ENCODE assay signal across 14 cellular contexts in genomic region chr10:7826971-7827370, GRCh38. TPM values are rescaled to one million over a fixed set of nuclear protein-coding genes. Genes with fewer than 3 reads are reported as not detected.
A peak's percentile ranks its signal among the peaks of the same experiment; 100 is the strongest.
DNase-seq lines count a peak whose midpoint lies in the region; TF ChIP-seq lines count a peak whose summit lies in the region.
"Had no signal": no experiment of that assay in that cellular context is flagged by ENCODE, and none has a peak within 500 bp of the region (broad histone marks: within the 10 kb centered on the region; RNA-seq: fewer than 3 reads in every experiment).

No MANE protein-coding gene starts in this region.

- H3K9me3 Mint-ChIP-seq in Caco-2 (ENCODE audit: unreplicated experiment): no peaks in the 10 kb centered on the region
- H3K9me3 Mint-ChIP-seq: activated T-helper 1 cell treated with anti-CD3 and anti-CD28 coated beads, Interleukin-12 subunit alpha, Interleukin-12 subunit beta, Interleukin-2, Interleukin-4 antibody, amounts not matched to agents 30 ng/mL and 10 ng/mL and 1 ng/mL, durations not matched to agents 14 hours and 24 hours and 36 hours; IgD-negative memory B cell; T-helper 2 cell treated with Interferon-gamma antibody and Interleukin-4, amounts not matched to agents 5 μg/mL and 100 μg/mL, for 36 hours had no signal

- POLR2A ChIA-PET in Caco-2 (lab: Charles Lee): no interaction called here

- H2BK120ac ChIP-seq in mesenchymal stem cell (ENCODE audit: low read depth, low read length) (no peak overlapping the region), neuronal stem cell (ENCODE audit: low read depth, low read length) (no peak overlapping the region)

- H3K9me3 ChIP-seq in Caco-2 (no peaks in the 10 kb centered on the region), mesenchymal stem cell (ENCODE audit: control insufficient read depth, low read length) (no peaks in the 10 kb centered on the region), neuronal stem cell (replicated peaks in 1 of 2; ENCODE audit: control insufficient read depth in 2 of 2, insufficient read depth in 1 of 2, low read depth in 1 of 2, low read length in 2 of 2) (no peaks in the 10 kb centered on the region)

- H3K4ac ChIP-seq in mesenchymal stem cell (ENCODE audit: low read depth in 1 of 2, low read length in 2 of 2) (no peak overlapping the region), neuronal stem cell (ENCODE audit: low read length) (no peak overlapping the region)

- H3K36me3 ChIP-seq in Caco-2 (ENCODE audit: control insufficient read depth, insufficient read depth, low read length) (peaks cover 2% of the 10 kb centered on the region), brain microvascular endothelial cell (replicated peaks) (no peaks in the 10 kb centered on the region), mesenchymal stem cell (ENCODE audit: control insufficient read depth in 1 of 2, insufficient read depth in 2 of 2, low read depth in 1 of 2, low read length in 2 of 2) (peaks cover 0 to 26% of the 10 kb centered on the region in 2 experiments), neuronal stem cell (replicated peaks in 1 of 2; ENCODE audit: control insufficient read depth in 2 of 2, insufficient read depth in 2 of 2, low read length in 2 of 2) (peaks cover 5 to 60% of the 10 kb centered on the region in 2 donors)

- CTCF ChIA-PET in Caco-2 (lab: Charles Lee): no interaction called here

- H2AK5ac ChIP-seq in mesenchymal stem cell (ENCODE audit: low read length, severe bottlenecking): no peak overlapping the region
- no peak overlapping the region for H2AK5ac ChIP-seq in neuronal stem cell (ENCODE audit: low read depth, low read length)

- intact Hi-C loops in Caco-2 (cut with micrococcal nuclease; ENCODE audit: unreplicated experiment): no loop called here

- H2BK5ac ChIP-seq in mesenchymal stem cell (ENCODE audit: low read depth, low read length, poor library complexity, severe bottlenecking): no peak overlapping the region
- no peak overlapping the region for H2BK5ac ChIP-seq in neuronal stem cell (ENCODE audit: low read length)

- no peak overlapping the region for H2BK15ac ChIP-seq in mesenchymal stem cell (ENCODE audit: low read depth, poor library complexity, severe bottlenecking)
- H2BK15ac ChIP-seq in neuronal stem cell (ENCODE audit: low read length): no peak overlapping the region

- TF ChIP-seq CTCF in Caco-2 (IDR thresholded peaks at IDR 0.05; ENCODE audit: insufficient read depth in 1 of 2, low read depth in 1 of 2, low read length in 1 of 2, severe bottlenecking in 1 of 2, unreplicated experiment in 1 of 2): peak; percentile 19 to 33
- peak; percentile 68 for TF ChIP-seq CTCF in brain microvascular endothelial cell (IDR thresholded peaks at IDR 0.05; ENCODE audit: low read depth, low read length, missing control alignments)

- peak overlapping the region; percentile 80 for H3K27ac Mint-ChIP-seq in Caco-2 (ENCODE audit: unreplicated experiment)
- H3K27ac Mint-ChIP-seq: activated T-helper 1 cell treated with anti-CD3 and anti-CD28 coated beads, Interleukin-12 subunit alpha, Interleukin-12 subunit beta, Interleukin-2, Interleukin-4 antibody, amounts not matched to agents 30 ng/mL and 10 ng/mL and 1 ng/mL, durations not matched to agents 14 hours and 24 hours and 36 hours; IgD-negative memory B cell; T-helper 2 cell treated with Interferon-gamma antibody and Interleukin-4, amounts not matched to agents 5 μg/mL and 100 μg/mL, for 36 hours had no signal

- H3K27me3 Mint-ChIP-seq in Caco-2 (ENCODE audit: insufficient read depth, unreplicated experiment): no peaks in the 10 kb centered on the region
- H3K27me3 Mint-ChIP-seq: IgD-negative memory B cell had no signal

- no peak overlapping the region for H4K8ac ChIP-seq in mesenchymal stem cell (ENCODE audit: low read length)
- no peak overlapping the region for H4K8ac ChIP-seq in neuronal stem cell (ENCODE audit: low read depth, low read length)

- BruUV-seq in Caco-2 (replicated peaks; lab: Mats Ljungman, UMichigan): no TSS peak

- DNase-seq in Caco-2: peak; percentile 52 to 62
- DNase-seq in HK-2 (ENCODE audit: unreplicated experiment): peak; percentile 28
- peak; percentile 73 for DNase-seq in brain microvascular endothelial cell
- peak; percentile 81 for DNase-seq in mesenchymal stem cell
- DNase-seq in Ammon's horn (ENCODE audit: low spot score): no peak
- no peak for DNase-seq in GF-D8 (lab: John Stamatoyannopoulos, UW)
- no peak for DNase-seq in neuronal stem cell (ENCODE audit: low spot score)
- no peak for DNase-seq in KG1 (lab: John Stamatoyannopoulos, UW)
- DNase-seq: effector CD8-positive, alpha-beta T cell; left cardiac atrium; NCI-H748 treated with DMSO at 0.1 percent for 48 hours had no signal

- H3K23ac ChIP-seq in mesenchymal stem cell (ENCODE audit: low read length in 2 of 2) (no peak overlapping the region), neuronal stem cell (ENCODE audit: low read depth, low read length, poor library complexity) (no peak overlapping the region)

- WGBS in mesenchymal stem cell: 35% methylated on average over 1 of the region's 4 CpGs
- WGBS in neuronal stem cell (ENCODE audit: extremely low coverage in 2 of 2, insufficient read length in 2 of 2, insufficient replicate concordance in 1 of 2), 2 donors: no CpG with 5 or more reads among the region's 4 CpGs

- H3K27me3 ChIP-seq in Caco-2 (replicated peaks; ENCODE audit: control insufficient read depth, insufficient read depth, low read length): no peaks in the 10 kb centered on the region
- no peaks in the 10 kb centered on the region for H3K27me3 ChIP-seq in brain microvascular endothelial cell (replicated peaks)
- H3K27me3 ChIP-seq in mesenchymal stem cell (ENCODE audit: control insufficient read depth in 1 of 2, insufficient read depth in 1 of 2, low read length in 2 of 2): no peaks in the 10 kb centered on the region
- H3K27me3 ChIP-seq in neuronal stem cell (ENCODE audit: control insufficient read depth in 3 of 3, insufficient read depth in 3 of 3, low read depth in 1 of 3, low read length in 3 of 3): no peaks in the 10 kb centered on the region

- H3K4me3 Mint-ChIP-seq in Caco-2 (ENCODE audit: unreplicated experiment): no peak overlapping the region
- H3K4me3 Mint-ChIP-seq: activated T-helper 1 cell treated with anti-CD3 and anti-CD28 coated beads, Interleukin-12 subunit alpha, Interleukin-12 subunit beta, Interleukin-2, Interleukin-4 antibody, amounts not matched to agents 30 ng/mL and 10 ng/mL and 1 ng/mL, durations not matched to agents 14 hours and 24 hours and 36 hours; T-helper 2 cell treated with Interferon-gamma antibody and Interleukin-4, amounts not matched to agents 5 μg/mL and 100 μg/mL, for 36 hours had no signal

- H2AFZ ChIP-seq in mesenchymal stem cell (ENCODE audit: low read depth, low read length) (no peak overlapping the region), neuronal stem cell (ENCODE audit: low read length) (no peak overlapping the region)

- H3K18ac ChIP-seq in mesenchymal stem cell (ENCODE audit: low read depth in 1 of 2, low read length in 2 of 2) (no peak overlapping the region), neuronal stem cell (ENCODE audit: low read length) (no peak overlapping the region)

- H2BK12ac ChIP-seq in mesenchymal stem cell (ENCODE audit: low read length in 2 of 2): no peak overlapping the region
- no peak overlapping the region for H2BK12ac ChIP-seq in neuronal stem cell (ENCODE audit: low read length)

- peaks cover 26% of the 10 kb centered on the region for H3K79me1 ChIP-seq in mesenchymal stem cell (replicated peaks; ENCODE audit: low read length, poor library complexity, severe bottlenecking)
- H3K79me1 ChIP-seq in neuronal stem cell (ENCODE audit: low read depth, low read length): peaks cover 8% of the 10 kb centered on the region

- in situ Hi-C loops in brain microvascular endothelial cell (cut with HindIII; ENCODE audit: low pct_ligation_motif_present, low sequenced_read_pairs): no loop called here

- H3K4me3 ChIP-seq in Caco-2 (ENCODE audit: low read depth, low read length) (no peak overlapping the region), brain microvascular endothelial cell (ENCODE audit: low read depth, low read length) (no peak overlapping the region), mesenchymal stem cell (ENCODE audit: insufficient read depth in 1 of 2, low read depth in 1 of 2, low read length in 2 of 2) (no peak overlapping the region), neuronal stem cell (ENCODE audit: low read length in 2 of 2) (no peak overlapping the region)

- H3K4me1 ChIP-seq in Caco-2: no peaks in the 10 kb centered on the region
- no peaks in the 10 kb centered on the region for H3K4me1 ChIP-seq in mesenchymal stem cell (ENCODE audit: control insufficient read depth, insufficient read depth, low read depth, low read length)
- H3K4me1 ChIP-seq in neuronal stem cell (ENCODE audit: control insufficient read depth in 2 of 2, insufficient read depth in 1 of 2, low read depth in 1 of 2, low read length in 2 of 2): no peaks in the 10 kb centered on the region

- no peak overlapping the region for H3K9ac ChIP-seq in mesenchymal stem cell (ENCODE audit: low read length)
- H3K9ac ChIP-seq in neuronal stem cell (ENCODE audit: low read depth, low read length, poor library complexity): no peak overlapping the region

- no peak overlapping the region for H4K91ac ChIP-seq in mesenchymal stem cell (ENCODE audit: low read length)
- H4K91ac ChIP-seq in neuronal stem cell (ENCODE audit: low read depth, low read length, poor library complexity): no peak overlapping the region

- no peak overlapping the region for H3K4me2 ChIP-seq in mesenchymal stem cell (ENCODE audit: low read length, poor library complexity, severe bottlenecking)
- H3K4me2 ChIP-seq in neuronal stem cell (ENCODE audit: insufficient read depth, low read length, poor library complexity, severe bottlenecking): no peak overlapping the region

- H3K14ac ChIP-seq in mesenchymal stem cell (ENCODE audit: low read length in 2 of 2): no peak overlapping the region
- no peak overlapping the region for H3K14ac ChIP-seq in neuronal stem cell (ENCODE audit: low read length)

- H3K27ac ChIP-seq in brain microvascular endothelial cell: no peak overlapping the region
- no peak overlapping the region for H3K27ac ChIP-seq in mesenchymal stem cell (ENCODE audit: low read length, poor library complexity, severe bottlenecking)
- H3K27ac ChIP-seq in neuronal stem cell (replicated peaks; ENCODE audit: low read length): no peak overlapping the region

- peaks cover 48% of the 10 kb centered on the region for H3K36me3 Mint-ChIP-seq in Caco-2 (ENCODE audit: insufficient read depth, unreplicated experiment)

- peaks cover 18% of the 10 kb centered on the region for H3K4me1 Mint-ChIP-seq in Caco-2 (ENCODE audit: low read depth, unreplicated experiment)

RNA-seq across cellular contexts. Expression of gene TAF3, which starts 8.7 kb away (rescaled TPM):
- 28.9 and 30.6 TPM in 2 replicates for total RNA-seq in Caco-2 (2022)
- polyA plus RNA-seq in mesenchymal stem cell (2013, experiment 1 of 2): 7.7 TPM
- polyA plus RNA-seq in mesenchymal stem cell (2013, experiment 2 of 2): 7.7 TPM
- 12.7 TPM for polyA plus RNA-seq in neuronal stem cell (2013, experiment 1 of 2)
- polyA plus RNA-seq in neuronal stem cell (2013, experiment 2 of 2): 13.1 TPM

RNA-seq across cellular contexts. Expression of gene ATP5F1C, which starts 39.0 kb away (rescaled TPM):
- total RNA-seq in Caco-2 (2022): 568 and 613 TPM in 2 replicates
- 375 TPM for polyA plus RNA-seq in mesenchymal stem cell (2013, experiment 1 of 2)
- 397 TPM for polyA plus RNA-seq in mesenchymal stem cell (2013, experiment 2 of 2)
- polyA plus RNA-seq in neuronal stem cell (2013, experiment 1 of 2): 354 TPM
- 363 TPM for polyA plus RNA-seq in neuronal stem cell (2013, experiment 2 of 2)

RNA-seq across cellular contexts. Expression of gene KIN, which starts 39.2 kb away (rescaled TPM):
- 27.8 and 27.9 TPM in 2 replicates for total RNA-seq in Caco-2 (2022)
- polyA plus RNA-seq in mesenchymal stem cell (2013, experiment 1 of 2): 14.8 TPM
- 15.7 TPM for polyA plus RNA-seq in mesenchymal stem cell (2013, experiment 2 of 2)
- polyA plus RNA-seq in neuronal stem cell (2013, experiment 1 of 2): 18.2 TPM
- polyA plus RNA-seq in neuronal stem cell (2013, experiment 2 of 2): 18.0 TPM

Comparison
In these comparisons a context has a peak if more than half of its experiments do, and no peak if none do; other contexts are left out.
1. DNase-seq: peak in Caco-2 (2 of 2), HK-2 (single experiment), brain microvascular endothelial cell (single experiment) and mesenchymal stem cell (single experiment); none in Ammon's horn (single experiment), GF-D8 (single experiment), neuronal stem cell (single experiment) and KG1 (single experiment).